7 cellular contexts compared by ENCODE assay signal in genomic region chr2:87325911-87326294, GRCh38.
DNase-seq lines count a peak whose midpoint lies in the region; ATAC-seq, FAIRE-seq and TF ChIP-seq lines count a peak whose summit lies in the region.
"Not testable (repeated sequence)": the region's sequence is repeated elsewhere in the genome, so short reads cannot be mapped to it uniquely, and the experiment has no call there.

No MANE protein-coding gene starts in this region.

- WGBS in GM23248 (ENCODE audit: low coverage in 1 of 2, low lambda C conversion rate in 2 of 2, missing lambda C conversion rate in 2 of 2), 2 experiments = 100% methylated on average over 2 of the region's 2 CpGs
- 100% methylated on average over 2 of the region's 2 CpGs for WGBS in smooth muscle cell (ENCODE audit: low lambda C conversion rate)

- H2AFZ ChIP-seq in GM23248; astrocyte (ENCODE audit: low read depth, low read length); fibroblast of lung (ENCODE audit: low read length); smooth muscle cell (ENCODE audit: low read depth): not testable (repeated sequence)

- POLR2A ChIA-PET in activated CD4-positive, alpha-beta memory T cell treated with anti-CD3 and anti-CD28 coated beads for 36 hours (lab: Charles Lee) = not testable (repeated sequence)

- H3K4me1 Mint-ChIP-seq in activated CD4-positive, alpha-beta memory T cell treated with anti-CD3 and anti-CD28 coated beads for 36 hours (ENCODE audit: low read depth) = peaks cover 31% of the 10 kb centered on the region
- not testable (repeated sequence) for H3K4me1 Mint-ChIP-seq in activated T-helper 17 cell treated with anti-CD3 and anti-CD28 coated beads, Interleukin-2, amount 50 U/mL, for 72 hours; astrocyte (ENCODE audit: low read depth, unreplicated experiment)

- not testable (repeated sequence) for H3K36me3 Mint-ChIP-seq in activated CD4-positive, alpha-beta memory T cell treated with anti-CD3 and anti-CD28 coated beads for 36 hours; activated T-helper 17 cell treated with anti-CD3 and anti-CD28 coated beads, Interleukin-2, amount 50 U/mL, for 72 hours (ENCODE audit: low read depth); astrocyte (ENCODE audit: low read depth, unreplicated experiment)

- not testable (repeated sequence) for DNase-seq in GM23248; RWPE2 (ENCODE audit: low spot score); activated CD4-positive, alpha-beta memory T cell treated with anti-CD3 and anti-CD28 coated beads for 36 hours; astrocyte (ENCODE audit: low read depth); fibroblast of lung (ENCODE audit: low read depth in 2 of 2); smooth muscle cell (lab: John Stamatoyannopoulos, UW; ENCODE audit: unreplicated experiment)

- peak overlapping the region; percentile 82 for H3K27ac ChIP-seq in GM23248
- H3K27ac ChIP-seq in RWPE2 (ENCODE audit: poor library complexity, severe bottlenecking) = peak overlapping the region; percentile 84
- H3K27ac ChIP-seq in astrocyte (ENCODE audit: low read depth, low read length) = peak overlapping the region; percentile 38
- H3K27ac ChIP-seq in fibroblast of lung (ENCODE audit: insufficient read depth, low read length) = peak overlapping the region; percentile 68
- peak overlapping the region; percentile 51 for H3K27ac ChIP-seq in smooth muscle cell (ENCODE audit: low read depth)

- intact Hi-C loops in activated CD4-positive, alpha-beta memory T cell treated with anti-CD3 and anti-CD28 coated beads for 36 hours (cut with micrococcal nuclease) = not testable (repeated sequence)

- CTCF ChIA-PET in activated CD4-positive, alpha-beta memory T cell treated with anti-CD3 and anti-CD28 coated beads for 36 hours (lab: Charles Lee) = not testable (repeated sequence)

- not testable (repeated sequence) for H3K79me2 ChIP-seq in GM23248 (ENCODE audit: insufficient read depth); astrocyte (ENCODE audit: insufficient read depth, low read length); fibroblast of lung (ENCODE audit: control insufficient read depth, insufficient read depth, low read length); smooth muscle cell (ENCODE audit: low read depth)

- peak overlapping the region; percentile 71 for H3K27ac Mint-ChIP-seq in activated CD4-positive, alpha-beta memory T cell treated with anti-CD3 and anti-CD28 coated beads for 36 hours
- H3K27ac Mint-ChIP-seq in activated T-helper 17 cell treated with anti-CD3 and anti-CD28 coated beads, Interleukin-2, amount 50 U/mL, for 72 hours = peak overlapping the region; percentile 76
- H3K27ac Mint-ChIP-seq in astrocyte (ENCODE audit: unreplicated experiment) = not testable (repeated sequence)

- not testable (repeated sequence) for FAIRE-seq in astrocyte (lab: Jason Lieb, UNC)

- H3K9ac ChIP-seq in GM23248; fibroblast of lung (ENCODE audit: insufficient read depth, low read length); smooth muscle cell (ENCODE audit: low read depth): not testable (repeated sequence)
- H3K9ac ChIP-seq in astrocyte (ENCODE audit: low read length) = peak overlapping the region; percentile 43

- H3K4me3 ChIP-seq in GM23248; RWPE2 (ENCODE audit: severe bottlenecking); astrocyte (ENCODE audit: insufficient read depth, low read depth, low read length); fibroblast of lung (replicated peaks in 1 of 4; ENCODE audit: control extremely low read depth in 1 of 4, insufficient read depth in 1 of 4, low read depth in 3 of 4, low read length in 4 of 4); smooth muscle cell: not testable (repeated sequence)

- TF ChIP-seq CTCF in RWPE2 (IDR thresholded peaks at IDR 0.05; ENCODE audit: poor library complexity, severe bottlenecking); astrocyte (IDR thresholded peaks at IDR 0.05; ENCODE audit: insufficient read depth, low read depth, low read length); fibroblast of lung (conservative IDR thresholded peaks at IDR 0.05 in 1 of 2, IDR thresholded peaks at IDR 0.05 in 1 of 2; ENCODE audit: low read depth in 1 of 2, low read length in 2 of 2); smooth muscle cell (IDR thresholded peaks at IDR 0.05; ENCODE audit: borderline replicate concordance, insufficient read depth, poor library complexity, severe bottlenecking): not testable (repeated sequence)

- H3F3A ChIP-seq in GM23248 (ENCODE audit: insufficient read depth) = peaks cover 16% of the 10 kb centered on the region
- H3F3A ChIP-seq in smooth muscle cell (ENCODE audit: low read depth) = not testable (repeated sequence)

- not testable (repeated sequence) for ATAC-seq in RWPE2 (ENCODE audit: low read depth); activated T-helper 17 cell treated with anti-CD3 and anti-CD28 coated beads, Interleukin-2, amount 50 U/mL, for 72 hours (replicated peaks)

- not testable (repeated sequence) for H3K9me3 ChIP-seq in GM23248 (ENCODE audit: low read depth); RWPE2 (ENCODE audit: severe bottlenecking); astrocyte (ENCODE audit: insufficient read depth, low read depth, low read length); fibroblast of lung (ENCODE audit: control insufficient read depth, insufficient read depth, low read depth, low read length); smooth muscle cell (replicated peaks; ENCODE audit: low read depth)

- H3K4me2 ChIP-seq in GM23248 (ENCODE audit: unreplicated experiment) (peak overlapping the region; percentile 50), astrocyte (ENCODE audit: low read length) (peak overlapping the region; percentile 70), smooth muscle cell (peak overlapping the region; percentile 51)
- not testable (repeated sequence) for H3K4me2 ChIP-seq in fibroblast of lung (ENCODE audit: extremely low read depth, insufficient read depth, low read length)

- H3K36me3 ChIP-seq in GM23248 (ENCODE audit: low read depth); RWPE2 (ENCODE audit: low read depth); astrocyte (ENCODE audit: insufficient read depth, low read length); fibroblast of lung (ENCODE audit: control insufficient read depth, insufficient read depth, low read length); smooth muscle cell (ENCODE audit: low read depth): not testable (repeated sequence)

- in situ Hi-C loops in GM23248 (cut with MboI) = not testable (repeated sequence)

- not testable (repeated sequence) for H3K4me3 Mint-ChIP-seq in activated CD4-positive, alpha-beta memory T cell treated with anti-CD3 and anti-CD28 coated beads for 36 hours; astrocyte (ENCODE audit: unreplicated experiment)
- H3K4me3 Mint-ChIP-seq in activated T-helper 17 cell treated with anti-CD3 and anti-CD28 coated beads, Interleukin-2, amount 50 U/mL, for 72 hours = peak overlapping the region; percentile 58

- H4K20me1 ChIP-seq in GM23248 (ENCODE audit: insufficient read depth); astrocyte (ENCODE audit: insufficient read depth, low read length); fibroblast of lung (ENCODE audit: control insufficient read depth, extremely low read depth, insufficient read depth, low read length); smooth muscle cell (ENCODE audit: low read depth): not testable (repeated sequence)

- not testable (repeated sequence) for H3K27me3 ChIP-seq in GM23248 (replicated peaks; ENCODE audit: insufficient read depth); RWPE2 (ENCODE audit: insufficient read depth, poor library complexity, severe bottlenecking); astrocyte (ENCODE audit: insufficient read depth, low read length); fibroblast of lung (ENCODE audit: control insufficient read depth, insufficient read depth, low read length); smooth muscle cell (ENCODE audit: low read depth)

- not testable (repeated sequence) for H3K27me3 Mint-ChIP-seq in activated CD4-positive, alpha-beta memory T cell treated with anti-CD3 and anti-CD28 coated beads for 36 hours; activated T-helper 17 cell treated with anti-CD3 and anti-CD28 coated beads, Interleukin-2, amount 50 U/mL, for 72 hours; astrocyte (ENCODE audit: low read depth, unreplicated experiment)

- not testable (repeated sequence) for H3K9me3 Mint-ChIP-seq in activated CD4-positive, alpha-beta memory T cell treated with anti-CD3 and anti-CD28 coated beads for 36 hours; activated T-helper 17 cell treated with anti-CD3 and anti-CD28 coated beads, Interleukin-2, amount 50 U/mL, for 72 hours; astrocyte (ENCODE audit: unreplicated experiment)

- peaks cover 19% of the 10 kb centered on the region for H3K4me1 ChIP-seq in GM23248 (ENCODE audit: insufficient read depth)
- peaks cover 10% of the 10 kb centered on the region for H3K4me1 ChIP-seq in RWPE2 (ENCODE audit: insufficient read depth, poor library complexity, severe bottlenecking)
- H3K4me1 ChIP-seq in astrocyte (ENCODE audit: insufficient read depth, low read length); fibroblast of lung (ENCODE audit: control insufficient read depth, extremely low read depth, insufficient read depth, low read length); smooth muscle cell (ENCODE audit: low read depth): not testable (repeated sequence)

- H3K9me2 ChIP-seq in GM23248 (ENCODE audit: insufficient read depth) = not testable (repeated sequence)
